9 cellular contexts compared by ENCODE assay signal in the genomic region with DNA sequence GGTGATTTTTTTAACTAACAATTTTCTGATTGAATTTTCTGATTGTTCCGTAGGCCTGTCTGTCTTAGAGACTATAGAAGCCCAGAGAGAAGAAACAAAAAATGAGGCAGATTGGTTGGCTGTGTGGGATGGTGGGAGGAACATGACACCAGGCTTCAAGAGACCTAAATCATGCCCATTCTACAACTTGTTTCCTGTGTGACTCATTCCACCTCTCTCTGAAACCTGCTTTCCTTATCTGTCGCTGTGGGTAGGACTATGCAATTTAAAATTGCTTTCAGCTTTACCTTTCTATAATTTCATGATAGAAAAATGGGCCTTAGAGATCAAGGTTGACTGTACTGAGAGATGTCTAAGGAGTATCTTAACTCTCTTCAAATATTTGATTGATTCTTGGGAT. TPM values are rescaled to one million over a fixed set of nuclear protein-coding genes. Genes with fewer than 3 reads are reported as not detected.
DNase-seq lines count a peak whose midpoint lies in the region; ATAC-seq and TF ChIP-seq lines count a peak whose summit lies in the region.
"Had no signal": no experiment of that assay in that cellular context is flagged by ENCODE, and none has a peak within 500 bp of the region (broad histone marks: within the 10 kb centered on the region; RNA-seq: fewer than 3 reads in every experiment).

No MANE protein-coding gene starts in this region.

- H2AFZ ChIP-seq in fibroblast of lung (ENCODE audit: low read length), result no peak overlapping the region

- H3K9me3 ChIP-seq in fibroblast of lung (ENCODE audit: control insufficient read depth, insufficient read depth, low read depth, low read length) (no peaks in the 10 kb centered on the region), prostate gland (no peaks in the 10 kb centered on the region)

- no peak overlapping the region for H3K4me3 Mint-ChIP-seq in progenitor cell of endocrine pancreas (ENCODE audit: low read depth)

- H3K9me3 Mint-ChIP-seq in progenitor cell of endocrine pancreas (ENCODE audit: low read depth), result no peaks in the 10 kb centered on the region

- H3K27me3 ChIP-seq in fibroblast of lung (ENCODE audit: control insufficient read depth, insufficient read depth, low read length), result no peaks in the 10 kb centered on the region
- H3K27me3 ChIP-seq in prostate gland (replicated peaks; ENCODE audit: insufficient read depth), result no peaks in the 10 kb centered on the region
- H3K27me3 ChIP-seq: cardiac muscle cell had no signal

- no peak for TF ChIP-seq POLR2A in prostate gland (IDR thresholded peaks at IDR 0.05)

- no peaks in the 10 kb centered on the region for H3K79me2 ChIP-seq in fibroblast of lung (ENCODE audit: control insufficient read depth, insufficient read depth, low read length)

- H3K36me3 ChIP-seq in fibroblast of lung (ENCODE audit: control insufficient read depth, insufficient read depth, low read length), result peaks cover 3% of the 10 kb centered on the region
- H3K36me3 ChIP-seq in prostate gland, result no peaks in the 10 kb centered on the region

- in situ Hi-C loops in ACHN (cut with HindIII; ENCODE audit: low pct_ligation_motif_present, low pct_unique_long_range_greater_than_20kb, low sequenced_read_pairs), result no loop called here

- no peak overlapping the region for H3K27ac ChIP-seq in fibroblast of lung (ENCODE audit: insufficient read depth, low read length)
- no peak overlapping the region for H3K27ac ChIP-seq in prostate gland
- H3K27ac ChIP-seq: cardiac muscle cell had no signal

- intact Hi-C loops in prostate gland (cut with DNase I), result no loop called here

- no peaks in the 10 kb centered on the region for H4K20me1 ChIP-seq in fibroblast of lung (ENCODE audit: control insufficient read depth, extremely low read depth, insufficient read depth, low read length)

- no peak overlapping the region for H3K9ac ChIP-seq in fibroblast of lung (ENCODE audit: insufficient read depth, low read length)

- no peaks in the 10 kb centered on the region for H3K27me3 Mint-ChIP-seq in progenitor cell of endocrine pancreas

- WGBS in prostate gland, result 79% methylated on average over 1 of the region's 2 CpGs

- H3K4me1 Mint-ChIP-seq in progenitor cell of endocrine pancreas (ENCODE audit: low read depth), result no peaks in the 10 kb centered on the region

- H3K27ac Mint-ChIP-seq in progenitor cell of endocrine pancreas, result no peak overlapping the region

- H3K4me1 ChIP-seq in fibroblast of lung (ENCODE audit: control insufficient read depth, extremely low read depth, insufficient read depth, low read length) (no peaks in the 10 kb centered on the region), prostate gland (replicated peaks) (no peaks in the 10 kb centered on the region)

- ATAC-seq in GM19397 (IDR thresholded peaks at IDR 0.05; ENCODE audit: unreplicated experiment) (peak; percentile 65), HG03280 (IDR thresholded peaks at IDR 0.05; ENCODE audit: unreplicated experiment) (peak; percentile 82), left lobe of liver (no peak)

- peaks cover 8% of the 10 kb centered on the region for H3K36me3 Mint-ChIP-seq in progenitor cell of endocrine pancreas (ENCODE audit: insufficient read depth)

- TF ChIP-seq CTCF in fibroblast of lung (conservative IDR thresholded peaks at IDR 0.05 in 1 of 2, IDR thresholded peaks at IDR 0.05 in 1 of 2; ENCODE audit: low read depth in 1 of 2, low read length in 2 of 2), result no peak
- TF ChIP-seq CTCF in prostate gland (IDR thresholded peaks at IDR 0.05), result no peak
- TF ChIP-seq CTCF in progenitor cell of endocrine pancreas (IDR thresholded peaks at IDR 0.05; ENCODE audit: unreplicated experiment), result no peak

- H3K4me2 ChIP-seq in fibroblast of lung (ENCODE audit: extremely low read depth, insufficient read depth, low read length), result no peak overlapping the region

- H3K4me3 ChIP-seq in fibroblast of lung (replicated peaks in 1 of 4; ENCODE audit: control extremely low read depth in 1 of 4, insufficient read depth in 1 of 4, low read depth in 3 of 4, low read length in 4 of 4) (no peak overlapping the region), prostate gland (no peak overlapping the region)
- H3K4me3 ChIP-seq: cardiac muscle cell had no signal

- peak; percentile 41 for DNase-seq in ACHN
- peak in 4 of 5 experiments; percentile 35 to 95 (median 52) for DNase-seq in T-helper 2 cell
- DNase-seq in fibroblast of lung (ENCODE audit: low read depth in 2 of 2), result peak; percentile 17 to 86
- DNase-seq in prostate gland (ENCODE audit: low spot score), result no peak
- DNase-seq in left lobe of liver (ENCODE audit: low spot score), result no peak
- no peak for DNase-seq in progenitor cell of endocrine pancreas (ENCODE audit: low spot score, unreplicated experiment)

RNA-seq across cellular contexts. Expression of gene OXNAD1, which starts 44.5 kb away (rescaled TPM):
- total RNA-seq in fibroblast of lung (7.4 and 10.4 TPM in 2 replicates), prostate gland (10 to 100 TPM; 16.2 to 16.3 TPM), left lobe of liver (17.8 TPM), progenitor cell of endocrine pancreas (17.6 and 18.5 TPM in 2 replicates)
- polyA plus RNA-seq in fibroblast of lung, result 6.4 and 7.8 TPM in 2 replicates
- polyA plus RNA-seq in fibroblast of lung (2012), result 4.0 and 5.4 TPM in 2 replicates
- polyA minus RNA-seq in fibroblast of lung (ENCODE audit: low replicate concordance), result 0.94 and 7.4 TPM in 2 replicates

RNA-seq across cellular contexts. Expression of gene DPH3, which starts 44.8 kb away (rescaled TPM):
- total RNA-seq in fibroblast of lung, result 23.6 and 28.2 TPM in 2 replicates
- 22.6 and 28.1 TPM in 2 replicates for polyA plus RNA-seq in fibroblast of lung
- polyA plus RNA-seq in fibroblast of lung (2012), result 25.7 and 29.3 TPM in 2 replicates
- 4.7 and 6.1 TPM in 2 replicates for polyA minus RNA-seq in fibroblast of lung (ENCODE audit: low replicate concordance)
- 10 to 100 TPM; 12.4 to 13.8 TPM for total RNA-seq in prostate gland
- 10.9 TPM for total RNA-seq in left lobe of liver
- 25.1 and 27.8 TPM in 2 replicates for total RNA-seq in progenitor cell of endocrine pancreas

Comparison
In these comparisons a context has a peak if more than half of its experiments do, and no peak if none do; other contexts are left out.
1. DNase-seq: peak in ACHN (single experiment), T-helper 2 cell (4 of 5) and fibroblast of lung (2 of 2); none in prostate gland (single experiment), left lobe of liver (single experiment) and progenitor cell of endocrine pancreas (single experiment).